ENCODE assay signal across 40 cellular contexts in genomic region chr6:145142958-145143357, GRCh38.
"Had no signal": no experiment of that assay in that cellular context is flagged by ENCODE, and none has a peak within 500 bp of the region (broad histone marks: within the 10 kb centered on the region; RNA-seq: fewer than 3 reads in every experiment).

No MANE protein-coding gene starts in this region.

- H3K9me3 Mint-ChIP-seq: activated naive CD4-positive, alpha-beta T cell treated with anti-CD3 and anti-CD28 coated beads for 36 hours; activated naive CD4-positive, alpha-beta T cell treated with anti-CD3 and anti-CD28 coated beads, Interleukin-2, amount 10 ng/mL, durations not matched to agents 7 days and 5 days; activated naive CD4-positive, alpha-beta T cell treated with anti-CD3 and anti-CD28 coated beads, Interleukin-2, amount 50 U/mL, for 24 hours; activated naive CD4-positive, alpha-beta T cell treated with anti-CD3 and anti-CD28 coated beads, Interleukin-2, amount 50 U/mL, for 72 hours; activated naive CD8-positive, alpha-beta T cell treated with anti-CD3 and anti-CD28 coated beads for 36 hours; activated naive CD8-positive, alpha-beta T cell treated with anti-CD3 and anti-CD28 coated beads, Interleukin-2, amount 50 U/mL, for 24 hours; activated T-cell treated with anti-CD3 and anti-CD28 coated beads, Interleukin-2, amount 50 U/mL, for 24 hours; activated T-cell treated with anti-CD3 and anti-CD28 coated beads, Interleukin-2, amount 50 U/mL, for 4 hours; activated T-cell treated with anti-CD3 and anti-CD28 coated beads, Interleukin-2, amount 50 U/mL, for 72 hours; activated T-helper 1 cell treated with anti-CD3 and anti-CD28 coated beads, Interleukin-12 subunit alpha, Interleukin-12 subunit beta, Interleukin-2, Interleukin-4 antibody, amounts not matched to agents 30 ng/mL and 10 ng/mL and 1 ng/mL, durations not matched to agents 14 hours and 24 hours and 36 hours; activated T-helper 17 cell treated with anti-CD3 and anti-CD28 coated beads, Interleukin-2, amount 50 U/mL, for 72 hours; activated T-helper 2 cell treated with anti-CD3 and anti-CD28 coated beads, Interferon-gamma antibody, Interleukin-2, Interleukin-4, amounts not matched to agents 10 μg/mL and 5 μg/mL and 100 μg/mL, durations not matched to agents 14 hours and 24 hours and 36 hours; brain; central memory CD8-positive, alpha-beta T cell had no signal

- H3K27ac ChIP-seq: adrenal gland, ascending aorta, body of pancreas, brain microvascular endothelial cell, breast epithelium, cardiac muscle cell had no signal

- H3K36me3 ChIP-seq: adrenal gland, ascending aorta, brain microvascular endothelial cell, breast epithelium, cardiac muscle cell had no signal

- H3K27ac Mint-ChIP-seq: activated naive CD4-positive, alpha-beta T cell treated with anti-CD3 and anti-CD28 coated beads for 36 hours; activated naive CD4-positive, alpha-beta T cell treated with anti-CD3 and anti-CD28 coated beads, Interleukin-2, amount 10 ng/mL, durations not matched to agents 7 days and 5 days; activated naive CD4-positive, alpha-beta T cell treated with anti-CD3 and anti-CD28 coated beads, Interleukin-2, amount 50 U/mL, for 24 hours; activated naive CD4-positive, alpha-beta T cell treated with anti-CD3 and anti-CD28 coated beads, Interleukin-2, amount 50 U/mL, for 72 hours; activated naive CD8-positive, alpha-beta T cell; activated naive CD8-positive, alpha-beta T cell treated with anti-CD3 and anti-CD28 coated beads for 36 hours; activated naive CD8-positive, alpha-beta T cell treated with anti-CD3 and anti-CD28 coated beads, Interleukin-2, amount 10 ng/mL, durations not matched to agents 7 days and 5 days; activated naive CD8-positive, alpha-beta T cell treated with anti-CD3 and anti-CD28 coated beads, Interleukin-2, amount 50 U/mL, for 24 hours; activated T-cell treated with anti-CD3 and anti-CD28 coated beads, Interleukin-2, amount 50 U/mL, for 24 hours; activated T-cell treated with anti-CD3 and anti-CD28 coated beads, Interleukin-2, amount 50 U/mL, for 72 hours; activated T-helper 1 cell treated with anti-CD3 and anti-CD28 coated beads, Interleukin-12 subunit alpha, Interleukin-12 subunit beta, Interleukin-2, Interleukin-4 antibody, amounts not matched to agents 30 ng/mL and 10 ng/mL and 1 ng/mL, durations not matched to agents 14 hours and 24 hours and 36 hours; activated T-helper 17 cell treated with anti-CD3 and anti-CD28 coated beads, Interleukin-2, amount 50 U/mL, for 72 hours; activated T-helper 2 cell treated with anti-CD3 and anti-CD28 coated beads, Interferon-gamma antibody, Interleukin-2, Interleukin-4, amounts not matched to agents 10 μg/mL and 5 μg/mL and 100 μg/mL, durations not matched to agents 14 hours and 24 hours and 36 hours; brain had no signal

- H3K4me1 ChIP-seq: ascending aorta, breast epithelium had no signal

- H3K4me1 Mint-ChIP-seq: activated naive CD4-positive, alpha-beta T cell treated with anti-CD3 and anti-CD28 coated beads, Interleukin-2, amount 10 ng/mL, durations not matched to agents 7 days and 5 days; activated naive CD4-positive, alpha-beta T cell treated with anti-CD3 and anti-CD28 coated beads, Interleukin-2, amount 50 U/mL, for 24 hours; activated naive CD8-positive, alpha-beta T cell treated with anti-CD3 and anti-CD28 coated beads for 36 hours; activated naive CD8-positive, alpha-beta T cell treated with anti-CD3 and anti-CD28 coated beads, Interleukin-2, amount 10 ng/mL, durations not matched to agents 7 days and 5 days; activated naive CD8-positive, alpha-beta T cell treated with anti-CD3 and anti-CD28 coated beads, Interleukin-2, amount 50 U/mL, for 24 hours; activated T-helper 17 cell treated with anti-CD3 and anti-CD28 coated beads, Interleukin-2, amount 50 U/mL, for 72 hours; central memory CD8-positive, alpha-beta T cell had no signal

- DNase-seq: activated effector memory CD4-positive, alpha-beta T cell treated with anti-CD3 and anti-CD28 coated beads, Interleukin-2, amount 50 U/mL, for 16 hours; activated effector memory CD4-positive, alpha-beta T cell treated with Interleukin-2 at 50 U/mL for 16 hours; activated gamma-delta T cell; activated gamma-delta T cell treated with Interleukin-2 at 50 U/mL for 16 hours; activated naive CD4-positive, alpha-beta T cell; activated naive CD4-positive, alpha-beta T cell treated with anti-CD3 and anti-CD28 coated beads for 36 hours; activated naive CD4-positive, alpha-beta T cell treated with anti-CD3 and anti-CD28 coated beads, Interleukin-2, amount 10 ng/mL, durations not matched to agents 7 days and 5 days; activated naive CD4-positive, alpha-beta T cell treated with anti-CD3 and anti-CD28 coated beads, Interleukin-2, amount 50 U/mL, for 16 hours; activated naive CD4-positive, alpha-beta T cell treated with Interleukin-2 at 50 U/mL for 16 hours; activated naive CD8-positive, alpha-beta T cell treated with anti-CD3 and anti-CD28 coated beads for 36 hours; activated naive CD8-positive, alpha-beta T cell treated with anti-CD3 and anti-CD28 coated beads, Interleukin-2, amount 10 ng/mL, durations not matched to agents 7 days and 5 days; activated naive CD8-positive, alpha-beta T cell treated with anti-CD3 and anti-CD28 coated beads, Interleukin-2, amount 50 U/mL, for 24 hours; activated T-cell treated with anti-CD3 and anti-CD28 coated beads, Interleukin-2, amount 50 U/mL, for 1 hour; activated T-cell treated with anti-CD3 and anti-CD28 coated beads, Interleukin-2, amount 50 U/mL, for 24 hours; activated T-cell treated with anti-CD3 and anti-CD28 coated beads, Interleukin-2, amount 50 U/mL, for 4 hours; activated T-cell treated with anti-CD3 and anti-CD28 coated beads, Interleukin-2, amount 50 U/mL, for 48 hours; activated T-cell treated with anti-CD3 and anti-CD28 coated beads, Interleukin-2, amount 50 U/mL, for 72 hours; adrenal gland; amniotic stem cell; amygdala; anterior cingulate cortex; aorta; body of pancreas; brain microvascular endothelial cell; caudate nucleus; central memory CD4-positive, alpha-beta T cell; cerebellar nuclear complex had no signal

- ATAC-seq: activated naive CD4-positive, alpha-beta T cell treated with anti-CD3 and anti-CD28 coated beads, Interleukin-2, amount 50 U/mL, for 72 hours; activated naive CD8-positive, alpha-beta T cell treated with anti-CD3 and anti-CD28 coated beads, Interleukin-2, amount 50 U/mL, for 24 hours; activated T-cell treated with anti-CD3 and anti-CD28 coated beads, Interleukin-2, amount 50 U/mL, for 4 hours; activated T-cell treated with anti-CD3 and anti-CD28 coated beads, Interleukin-2, amount 50 U/mL, for 72 hours; activated T-helper 17 cell treated with anti-CD3 and anti-CD28 coated beads, Interleukin-2, amount 50 U/mL, for 72 hours; body of pancreas had no signal

- H3K4me3 ChIP-seq: adrenal gland, ascending aorta, body of pancreas, breast epithelium, cardiac muscle cell had no signal

- H3K9me3 ChIP-seq: adrenal gland, ascending aorta, body of pancreas, breast epithelium had no signal

- H3K36me3 Mint-ChIP-seq: activated naive CD4-positive, alpha-beta T cell treated with anti-CD3 and anti-CD28 coated beads, Interleukin-2, amount 10 ng/mL, durations not matched to agents 7 days and 5 days; activated naive CD4-positive, alpha-beta T cell treated with anti-CD3 and anti-CD28 coated beads, Interleukin-2, amount 50 U/mL, for 24 hours; activated naive CD4-positive, alpha-beta T cell treated with anti-CD3 and anti-CD28 coated beads, Interleukin-2, amount 50 U/mL, for 72 hours; activated naive CD8-positive, alpha-beta T cell; activated naive CD8-positive, alpha-beta T cell treated with anti-CD3 and anti-CD28 coated beads for 36 hours; activated naive CD8-positive, alpha-beta T cell treated with anti-CD3 and anti-CD28 coated beads, Interleukin-2, amount 10 ng/mL, durations not matched to agents 7 days and 5 days; brain had no signal

- H3K27me3 ChIP-seq: adrenal gland, ascending aorta, body of pancreas, brain microvascular endothelial cell, breast epithelium, cardiac muscle cell had no signal

- FAIRE-seq: astrocyte, bronchial epithelial cell had no signal

- H3K27me3 Mint-ChIP-seq: activated naive CD4-positive, alpha-beta T cell treated with anti-CD3 and anti-CD28 coated beads, Interleukin-2, amount 10 ng/mL, durations not matched to agents 7 days and 5 days had no signal

- H3K4me3 Mint-ChIP-seq: activated naive CD4-positive, alpha-beta T cell treated with anti-CD3 and anti-CD28 coated beads for 36 hours; activated naive CD4-positive, alpha-beta T cell treated with anti-CD3 and anti-CD28 coated beads, Interleukin-2, amount 10 ng/mL, durations not matched to agents 7 days and 5 days; activated naive CD4-positive, alpha-beta T cell treated with anti-CD3 and anti-CD28 coated beads, Interleukin-2, amount 50 U/mL, for 24 hours; activated naive CD8-positive, alpha-beta T cell; activated naive CD8-positive, alpha-beta T cell treated with anti-CD3 and anti-CD28 coated beads for 36 hours; activated naive CD8-positive, alpha-beta T cell treated with anti-CD3 and anti-CD28 coated beads, Interleukin-2, amount 10 ng/mL, durations not matched to agents 7 days and 5 days; activated naive CD8-positive, alpha-beta T cell treated with anti-CD3 and anti-CD28 coated beads, Interleukin-2, amount 50 U/mL, for 24 hours; activated T-cell treated with anti-CD3 and anti-CD28 coated beads, Interleukin-2, amount 50 U/mL, for 24 hours; activated T-cell treated with anti-CD3 and anti-CD28 coated beads, Interleukin-2, amount 50 U/mL, for 4 hours; activated T-cell treated with anti-CD3 and anti-CD28 coated beads, Interleukin-2, amount 50 U/mL, for 72 hours; activated T-helper 1 cell treated with anti-CD3 and anti-CD28 coated beads, Interleukin-12 subunit alpha, Interleukin-12 subunit beta, Interleukin-2, Interleukin-4 antibody, amounts not matched to agents 30 ng/mL and 10 ng/mL and 1 ng/mL, durations not matched to agents 14 hours and 24 hours and 36 hours; activated T-helper 17 cell treated with anti-CD3 and anti-CD28 coated beads, Interleukin-2, amount 50 U/mL, for 72 hours; brain; central memory CD8-positive, alpha-beta T cell had no signal
